ENCODE assay signal across 8 cellular contexts in genomic region chr17:46841561-46842379, GRCh38. TPM values are rescaled to one million over a fixed set of nuclear protein-coding genes. Genes with fewer than 3 reads are reported as not detected.
DNase-seq lines count a peak whose midpoint lies in the region; ATAC-seq and TF ChIP-seq lines count a peak whose summit lies in the region.

No MANE protein-coding gene starts in this region.

- TF ChIP-seq CTCF in GM12865 (IDR thresholded peaks at IDR 0.05; ENCODE audit: insufficient read depth, low read depth, low read length, missing control alignments) (peak; percentile 59), RWPE1 (conservative IDR thresholded peaks at IDR 0.05; ENCODE audit: low read depth) (peak; percentile 85), fibroblast of the aortic adventitia (IDR thresholded peaks at IDR 0.05; ENCODE audit: insufficient read depth, low read length) (peak; percentile 47)

- H3K4me3 ChIP-seq in GM12865 (ENCODE audit: low read depth, low read length) (no peak overlapping the region), fibroblast of the aortic adventitia (ENCODE audit: low read depth, low read length) (peak overlapping the region; percentile 48)

- no peak overlapping the region for H3K27ac ChIP-seq in RWPE1

- ATAC-seq in GM19351 (IDR thresholded peaks at IDR 0.05; ENCODE audit: unreplicated experiment) = no peak
- ATAC-seq in HG03095 (IDR thresholded peaks at IDR 0.05; ENCODE audit: unreplicated experiment) = no peak
- ATAC-seq in HG03039 (IDR thresholded peaks at IDR 0.05; ENCODE audit: unreplicated experiment) = no peak
- no peak for ATAC-seq in GM21515 (IDR thresholded peaks at IDR 0.05; ENCODE audit: unreplicated experiment)

- CTCF ChIA-PET in RWPE1 (lab: Yijun Ruan, JAX) = interaction anchor here (0.7 to 1.7 kb wide), 7 partner anchors 9 to 105 kb away, joined by 3 to 5 read pairs (median 4); no protein-coding TSS in a partner anchor

- DNase-seq in GM12865 (ENCODE audit: low read depth) (no peak), RWPE1 (ENCODE audit: low spot score) (no peak), fibroblast of the aortic adventitia (ENCODE audit: low read depth) (no peak), retina (peak; percentile 79)

- POLR2A ChIA-PET in RWPE1 (lab: Yijun Ruan, JAX; ENCODE audit: low non-redundant PET) = no interaction called here

RNA-seq across cellular contexts. Expression of gene WNT9B, which starts 9.6 kb away (rescaled TPM):
- total RNA-seq in fibroblast of the aortic adventitia (ENCODE audit: low replicate concordance) = 0.09 TPM in 1 of 2 replicates, not detected in the other

RNA-seq across cellular contexts. Expression of gene WNT3, which starts 23.3 kb away (rescaled TPM):
- 0.63 and 0.65 TPM in 2 replicates for total RNA-seq in fibroblast of the aortic adventitia (ENCODE audit: low replicate concordance)
